Comparison of ENCODE assay signal across 17 cellular contexts in genomic region chr6:48777411-48777810, GRCh38.
DNase-seq lines count a peak whose midpoint lies in the region; ATAC-seq, FAIRE-seq and TF ChIP-seq lines count a peak whose summit lies in the region.
"Had no signal": no experiment of that assay in that cellular context is flagged by ENCODE, and none has a peak within 500 bp of the region (broad histone marks: within the 10 kb centered on the region; RNA-seq: fewer than 3 reads in every experiment).

No MANE protein-coding gene starts in this region.

- FAIRE-seq in H54 (lab: Jason Lieb, UNC): peak; percentile 43
- FAIRE-seq: G401.6, GM12891, K562 had no signal

- H3K23ac ChIP-seq in IMR-90 (ENCODE audit: low read depth, low read length): no peak overlapping the region

- WGBS in IMR-90 (ENCODE audit: extremely low coverage in 2 of 2, insufficient read length in 1 of 2), 2 experiments: no CpG with 5 or more reads among the region's 3 CpGs

- intact Hi-C loops in IMR-90 (cut with micrococcal nuclease): no loop called here

- H3K14ac ChIP-seq in IMR-90 (replicated peaks; ENCODE audit: low read depth, low read length): no peak overlapping the region

- H2BK5ac ChIP-seq in IMR-90 (ENCODE audit: low read depth, low read length, poor library complexity, severe bottlenecking): no peak overlapping the region

- TF ChIP-seq POLR2A in H54 (IDR thresholded peaks at IDR 0.05; ENCODE audit: low read depth, low read length): no peak
- no peak for TF ChIP-seq POLR2A in IMR-90 (IDR thresholded peaks at IDR 0.05; ENCODE audit: low read depth, low read length)

- no peaks in the 10 kb centered on the region for H3K27me3 ChIP-seq in IMR-90 (ENCODE audit: control insufficient read depth, insufficient read depth, low read length)
- H3K27me3 ChIP-seq: BLaER1 treated with 17β-estradiol and CSF1 and Interleukin-3, amounts not matched to agents 10 nM and 100 nM had no signal

- POLR2A ChIA-PET in IMR-90 (lab: Charles Lee; ENCODE audit: unreplicated experiment): no interaction called here

- no peak overlapping the region for H2BK120ac ChIP-seq in IMR-90 (ENCODE audit: low read depth, low read length)

- no TSS peak for BruUV-seq in IMR-90 (replicated peaks; lab: Mats Ljungman, UMichigan)

- H2AK9ac ChIP-seq in IMR-90 (replicated peaks; ENCODE audit: low read depth, low read length, poor library complexity): no peak overlapping the region

- CTCF ChIA-PET in IMR-90 (lab: Yijun Ruan, JAX): no interaction called here

- no peak overlapping the region for H2BK15ac ChIP-seq in IMR-90 (ENCODE audit: low read depth, low read length)

- in situ Hi-C loops in IMR-90 (cut with MboI; ENCODE audit: low sequenced_read_pairs): no loop called here

- no peaks in the 10 kb centered on the region for H3K9me3 ChIP-seq in IMR-90 (ENCODE audit: control insufficient read depth, insufficient read depth, low read length)
- H3K9me3 ChIP-seq: BLaER1 treated with 17β-estradiol and CSF1 and Interleukin-3, amounts not matched to agents 10 nM and 100 nM had no signal

- H3K79me1 ChIP-seq in IMR-90 (ENCODE audit: low read depth in 1 of 2, low read length in 2 of 2): no peaks in the 10 kb centered on the region

- H3K27ac ChIP-seq in IMR-90 (ENCODE audit: insufficient read depth, low read length): no peak overlapping the region
- H3K27ac ChIP-seq: BLaER1 treated with 17β-estradiol and CSF1 and Interleukin-3, amounts not matched to agents 10 nM and 100 nM had no signal

- no peak overlapping the region for H3K18ac ChIP-seq in IMR-90 (ENCODE audit: low read depth, low read length)

- no peaks in the 10 kb centered on the region for H3K36me3 ChIP-seq in IMR-90 (ENCODE audit: control insufficient read depth, insufficient read depth, low read length)
- H3K36me3 ChIP-seq: BLaER1 treated with 17β-estradiol and CSF1 and Interleukin-3, amounts not matched to agents 10 nM and 100 nM had no signal

- no peak for DNase-seq in H54 (ENCODE audit: insufficient read length, low spot score)
- no peak for DNase-seq in IMR-90
- peak; percentile 87 for DNase-seq in epithelial cell of esophagus (ENCODE audit: low read depth)
- peak; percentile 58 for DNase-seq in foreskin melanocyte
- DNase-seq in globus pallidus (ENCODE audit: low spot score): no peak
- DNase-seq in 8988T: no peak
- no peak for DNase-seq in SW480 (ENCODE audit: low spot score)
- DNase-seq: CD8-positive, alpha-beta T cell; COR-L47; DMS 273 treated with DMSO at 0.1 percent for 48 hours; GOT3; H9 had no signal

- peak overlapping the region; percentile 61 for H2AFZ ChIP-seq in IMR-90 (replicated peaks; ENCODE audit: low read length, poor library complexity)

- dilution Hi-C loops in IMR-90 (cut with HindIII; ENCODE audit: low sequenced_read_pairs, unreplicated experiment): no loop called here

- no peak overlapping the region for H3K4ac ChIP-seq in IMR-90 (ENCODE audit: low read depth, low read length)

- no peaks in the 10 kb centered on the region for H4K20me1 ChIP-seq in IMR-90 (ENCODE audit: insufficient read depth, low read length)
- H4K20me1 ChIP-seq: BLaER1 treated with 17β-estradiol and CSF1 and Interleukin-3, amounts not matched to agents 10 nM and 100 nM had no signal

- ATAC-seq in IMR-90 (ENCODE audit: low read depth): no peak
- no peak for ATAC-seq in GM21381 (IDR thresholded peaks at IDR 0.05; ENCODE audit: unreplicated experiment)
- ATAC-seq: CD8-positive, alpha-beta T cell; K562 had no signal

- H4K8ac ChIP-seq in IMR-90 (ENCODE audit: low read depth in 2 of 2, low read length in 2 of 2): no peak overlapping the region

- no peak overlapping the region for H3K4me3 ChIP-seq in IMR-90 (ENCODE audit: insufficient read depth, low read depth, low read length)
- no peak overlapping the region for H3K4me3 ChIP-seq in epithelial cell of esophagus (ENCODE audit: low read length)
- H3K4me3 ChIP-seq: BLaER1 treated with 17β-estradiol and CSF1 and Interleukin-3, amounts not matched to agents 10 nM and 100 nM; K562 had no signal

- H4K5ac ChIP-seq in IMR-90 (ENCODE audit: low read depth, low read length): no peak overlapping the region

- H4K91ac ChIP-seq in IMR-90 (ENCODE audit: insufficient read depth, low read depth, low read length): no peak overlapping the region

- no peak for TF ChIP-seq RAD21 in IMR-90 (IDR thresholded peaks at IDR 0.05; ENCODE audit: low read length)

- H3K56ac ChIP-seq in IMR-90 (ENCODE audit: extremely low read depth, insufficient read depth, low read length): no peak overlapping the region

- no peak overlapping the region for H2AK5ac ChIP-seq in IMR-90 (ENCODE audit: low read depth, low read length)

- H3K9me1 ChIP-seq in IMR-90 (ENCODE audit: insufficient read depth, low read length): no peaks in the 10 kb centered on the region

- H3K4me1 ChIP-seq in IMR-90 (ENCODE audit: control insufficient read depth, insufficient read depth, low read length): no peaks in the 10 kb centered on the region; the same call in none of the 2 replicates
- H3K4me1 ChIP-seq: BLaER1 treated with 17β-estradiol and CSF1 and Interleukin-3, amounts not matched to agents 10 nM and 100 nM had no signal

- H3K4me2 ChIP-seq in IMR-90 (ENCODE audit: low read depth, low read length): no peak overlapping the region
- H3K4me2 ChIP-seq: BLaER1 treated with 17β-estradiol and CSF1 and Interleukin-3, amounts not matched to agents 10 nM and 100 nM had no signal

- no peak overlapping the region for H3K9ac ChIP-seq in IMR-90 (ENCODE audit: low read depth, low read length)
- H3K9ac ChIP-seq: BLaER1 treated with 17β-estradiol and CSF1 and Interleukin-3, amounts not matched to agents 10 nM and 100 nM had no signal

- no peak overlapping the region for H2BK20ac ChIP-seq in IMR-90 (ENCODE audit: low read depth, low read length)

- TF ChIP-seq CTCF in IMR-90 (conservative IDR thresholded peaks at IDR 0.05; ENCODE audit: low read depth, low read length) (no peak), epithelial cell of esophagus (IDR thresholded peaks at IDR 0.05; ENCODE audit: insufficient read depth, low read depth, low read length, missing control alignments) (no peak)

TF ChIP-seq in IMR-90, 13 proteins besides CTCF, POLR2A, EP300 and RAD21:
- TF ChIP-seq MAFK (IDR thresholded peaks at IDR 0.05; ENCODE audit: low read depth, low read length) (no peak), SMC3 (IDR thresholded peaks at IDR 0.05; ENCODE audit: low read depth, low read length) (no peak)

Comparison
In these comparisons a context has a peak if more than half of its experiments do, and no peak if none do; other contexts are left out.
1. DNase-seq: peak in epithelial cell of esophagus (single experiment) and foreskin melanocyte (single experiment); none in H54 (single experiment), IMR-90 (single experiment), globus pallidus (single experiment), 8988T (single experiment) and SW480 (single experiment).